Comparison of ENCODE assay signal across 8 cellular contexts in genomic region chr12:122021822-122022392, GRCh38. TPM values are rescaled to one million over a fixed set of nuclear protein-coding genes. Genes with fewer than 3 reads are reported as not detected.
DNase-seq lines count a peak whose midpoint lies in the region; ATAC-seq and TF ChIP-seq lines count a peak whose summit lies in the region.

BCL7A (plus strand) TSS chr12:122021884; CDS start chr12:122022092, 208 bp downstream.

- H3K4me3 ChIP-seq in coronary artery: peak within 1 kb of the TSS; percentile 90

- intact Hi-C loops in left colon (cut with DNase I, micrococcal nuclease): no loop called here

- peak within 1 kb of the TSS; percentile 76 to 90 for H3K27ac ChIP-seq in coronary artery

- peak; percentile 52 for DNase-seq in NCI-H345 (lab: John Stamatoyannopoulos, UW)
- DNase-seq in NCI-H345 treated with DMSO at 0.1 percent for 48 hours (lab: John Stamatoyannopoulos, UW; ENCODE audit: unreplicated experiment): no peak
- DNase-seq in NCI-H2107 (lab: John Stamatoyannopoulos, UW): peak; percentile 57
- peak; percentile 46 for DNase-seq in activated CD4-positive, alpha-beta T cell treated with anti-CD3 and anti-CD28 coated beads for 1 hour
- no peak for DNase-seq in coronary artery (ENCODE audit: low spot score)
- DNase-seq in left colon: peak; percentile 65 to 70
- peak; percentile 44 to 45 for DNase-seq in stimulated activated CD4-positive, alpha-beta T cell treated with anti-CD3 and anti-CD28 coated beads, Interleukin-15, amount 100 ng/mL, for 48 hours (ENCODE audit: low read depth in 2 of 2)

- ATAC-seq in left colon (peak; percentile 86), GM19467 (IDR thresholded peaks at IDR 0.05; ENCODE audit: unreplicated experiment) (no peak)

- no peak for TF ChIP-seq CTCF in coronary artery (IDR thresholded peaks at IDR 0.05)

RNA-seq across cellular contexts. Expression of gene BCL7A, which starts in this region (rescaled TPM):
- total RNA-seq in left colon: 1 to 10 TPM; 6.5 to 6.7 TPM

Comparison
In these comparisons a context has a peak if more than half of its experiments do, and no peak if none do; other contexts are left out.
1. DNase-seq: peak in NCI-H345 (single experiment), NCI-H2107 (single experiment), activated CD4-positive, alpha-beta T cell treated with anti-CD3 and anti-CD28 coated beads for 1 hour (single experiment), left colon (2 of 2) and stimulated activated CD4-positive, alpha-beta T cell treated with anti-CD3 and anti-CD28 coated beads, Interleukin-15, amount 100 ng/mL, for 48 hours (2 of 2); none in NCI-H345 treated with DMSO at 0.1 percent for 48 hours (single experiment) and coronary artery (single experiment).